9 cellular contexts compared by ENCODE assay signal in genomic region chrX:110317820-110318663, GRCh38. TPM values are rescaled to one million over a fixed set of nuclear protein-coding genes. Genes with fewer than 3 reads are reported as not detected.
A peak's percentile ranks its signal among the peaks of the same experiment; 100 is the strongest.
DNase-seq lines count a peak whose midpoint lies in the region; ATAC-seq, FAIRE-seq and TF ChIP-seq lines count a peak whose summit lies in the region.
"Had no signal": no experiment of that assay in that cellular context is flagged by ENCODE, and none has a peak within 500 bp of the region (broad histone marks: within the 10 kb centered on the region; RNA-seq: fewer than 3 reads in every experiment).

Gene AMMECR1, minus strand, starts transcription at chrX:110318085. Its CDS starts 14 bp downstream, at chrX:110318071.

- H3K36me3 Mint-ChIP-seq in activated CD4-positive, alpha-beta T cell treated with anti-CD3 and anti-CD28 coated beads, Interleukin-2, amount 10 ng/mL, durations not matched to agents 24 days and 14 days (ENCODE audit: low read depth) = no peaks in the 10 kb centered on the region

- H3K4me3 ChIP-seq in BE2C (ENCODE audit: low read depth, low read length) = peak within 1 kb of the TSS; percentile 73
- H3K4me3 ChIP-seq in HepG2 (replicated peaks in 1 of 3; ENCODE audit: insufficient read depth in 1 of 3, low read depth in 2 of 3, low read length in 3 of 3) = peak within 1 kb of the TSS; percentile 72 to 81 (median 73)

- no peaks in the 10 kb centered on the region for H3K9me3 Mint-ChIP-seq in activated CD4-positive, alpha-beta T cell treated with anti-CD3 and anti-CD28 coated beads, Interleukin-2, amount 10 ng/mL, durations not matched to agents 24 days and 14 days

- H3K4me3 Mint-ChIP-seq in activated CD4-positive, alpha-beta T cell treated with anti-CD3 and anti-CD28 coated beads, Interleukin-2, amount 10 ng/mL, durations not matched to agents 24 days and 14 days = peak within 1 kb of the TSS; percentile 97

- H3K36me3 ChIP-seq in BE2C (peaks cover 4% of the 10 kb centered on the region; the same call in 1 of the 2 replicates), HepG2 (replicated peaks in 1 of 2; ENCODE audit: control insufficient read depth in 1 of 2, insufficient read depth in 2 of 2, low read length in 2 of 2) (no peaks in the 10 kb centered on the region)

- H3K27me3 Mint-ChIP-seq in activated CD4-positive, alpha-beta T cell treated with anti-CD3 and anti-CD28 coated beads, Interleukin-2, amount 10 ng/mL, durations not matched to agents 24 days and 14 days = peaks cover 5% of the 10 kb centered on the region

- H3K27me3 ChIP-seq in BE2C (no peaks in the 10 kb centered on the region), HepG2 (ENCODE audit: control insufficient read depth in 1 of 2, insufficient read depth in 2 of 2, low read length in 2 of 2) (no peaks in the 10 kb centered on the region)

- peak within 1 kb of the TSS; percentile 97 for H3K27ac Mint-ChIP-seq in activated CD4-positive, alpha-beta T cell treated with anti-CD3 and anti-CD28 coated beads, Interleukin-2, amount 10 ng/mL, durations not matched to agents 24 days and 14 days

- no peak for FAIRE-seq in HepG2 (lab: Jason Lieb, UNC)
- FAIRE-seq: TTC549 had no signal

- POLR2A ChIA-PET in HepG2 (lab: Yijun Ruan, JAX) = interaction anchor here (0.6 to 1.4 kb wide), 5 partner anchors 13 to 101 kb away, joined by 3 read pairs; no protein-coding TSS in a partner anchor

- H3K4me1 ChIP-seq in BE2C = no peaks in the 10 kb centered on the region
- H3K4me1 ChIP-seq in HepG2 (ENCODE audit: insufficient read depth, low read length) = peaks cover 27% of the 10 kb centered on the region

- TSS peak; percentile 83 for BruUV-seq in HepG2 (replicated peaks; lab: Mats Ljungman, UMichigan)

- in situ Hi-C loops in HepG2 (cut with HindIII; ENCODE audit: extremely low pct_ligation_motif_present, low pct_unique_long_range_greater_than_20kb) = no loop called here

- peak within 1 kb of the TSS; percentile 73 for H3K27ac ChIP-seq in HepG2 (ENCODE audit: extremely low read length, insufficient read depth, low read length)

- intact Hi-C loops in activated CD4-positive, alpha-beta T cell treated with anti-CD3 and anti-CD28 coated beads, Interleukin-2, amount 10 ng/mL, durations not matched to agents 24 days and 14 days (cut with micrococcal nuclease) = loop anchor here (5.0 to 10.0 kb wide), 4 partner anchors 94 to 783 kb away; partner anchors contain the start of gene NXT2
- intact Hi-C loops in HepG2 (cut with micrococcal nuclease; ENCODE audit: unreplicated experiment) = no loop called here

- TF ChIP-seq RAD21 in HepG2 (CRISPR knock-in tag; IDR thresholded peaks at IDR 0.05) = no peak

- H3K79me2 ChIP-seq in HepG2 (ENCODE audit: insufficient read depth, low read length) = peaks cover 18% of the 10 kb centered on the region

- TF ChIP-seq POLR2A in HepG2 (IDR thresholded peaks at IDR 0.05; ENCODE audit: insufficient read depth in 1 of 2, low read depth in 2 of 2, low read length in 2 of 2) = peak; percentile 71; a peak in 3 of 4 replicates

- TF ChIP-seq CTCF in BE2C (IDR thresholded peaks at IDR 0.05; ENCODE audit: low read depth, low read length) = no peak
- 0 out of 2 replicates have a peak, but pooled peaks have one; percentile 9 for TF ChIP-seq CTCF in HepG2 (CRISPR knock-in tag; IDR thresholded peaks at IDR 0.05)

- no peak for TF ChIP-seq EP300 in HepG2 (IDR thresholded peaks at IDR 0.05; ENCODE audit: low read depth in 2 of 2, low read length in 2 of 2)
- no peak for TF ChIP-seq EP300 in HepG2 (CRISPR knock-in tag; IDR thresholded peaks at IDR 0.05; ENCODE audit: borderline replicate concordance)

- H3K9me3 ChIP-seq in BE2C = no peaks in the 10 kb centered on the region
- no peaks in the 10 kb centered on the region for H3K9me3 ChIP-seq in HepG2 (ENCODE audit: low read length)

- no peaks in the 10 kb centered on the region for H4K20me1 ChIP-seq in HepG2 (ENCODE audit: insufficient read depth, low read length)

- H3K4me1 Mint-ChIP-seq in activated CD4-positive, alpha-beta T cell treated with anti-CD3 and anti-CD28 coated beads, Interleukin-2, amount 10 ng/mL, durations not matched to agents 24 days and 14 days = peaks cover 14% of the 10 kb centered on the region

- CTCF ChIA-PET in HepG2 (lab: Yijun Ruan, JAX; ENCODE audit: low intra/inter-chr PET ratio, low total read pairs) = no interaction called here

- peak; percentile 82 for DNase-seq in BE2C
- DNase-seq in GM19240 (ENCODE audit: insufficient read length, low spot score) = peak; percentile 25
- DNase-seq in NCI-H524 (lab: John Stamatoyannopoulos, UW) = peak; percentile 58 to 84
- DNase-seq in activated CD4-positive, alpha-beta T cell treated with anti-CD3 and anti-CD28 coated beads, Interleukin-2, amount 10 ng/mL, durations not matched to agents 24 days and 14 days = peak; percentile 93
- peak; percentile 4 for DNase-seq in cortex of kidney (lab: John Stamatoyannopoulos, UW)
- DNase-seq in HepG2 (ENCODE audit: low spot score) = peak; percentile 44
- DNase-seq in stimulated activated CD4-positive, alpha-beta T cell treated with anti-CD3 and anti-CD28 coated beads, Interleukin-2, amount 100 ng/mL, for 4 hours (ENCODE audit: low read depth) = peak; percentile 70

- H3K4me2 ChIP-seq in HepG2 (ENCODE audit: low read depth, low read length) = peak within 1 kb of the TSS; percentile 82

- ATAC-seq in HG03442 (IDR thresholded peaks at IDR 0.05; ENCODE audit: unreplicated experiment) (peak; percentile 75), HepG2 (peak; percentile 87)

- peak within 1 kb of the TSS; percentile 83 for H3K9ac ChIP-seq in HepG2 (ENCODE audit: insufficient read depth, low read depth, low read length)

- under 1% methylated on average over 9 of the region's 78 CpGs for WGBS in HepG2 (ENCODE audit: low lambda C conversion rate)

- H2AFZ ChIP-seq in HepG2 (ENCODE audit: low read length) = peak within 1 kb of the TSS; percentile 86

TF ChIP-seq in HepG2, 621 proteins besides CTCF, POLR2A, EP300 and RAD21 (continues in another document):
- no peak for TF ChIP-seq ZNF367 (CRISPR knock-in tag; IDR thresholded peaks at IDR 0.05; ENCODE audit: borderline replicate concordance)
- peak; percentile 60; the same call in 1 of the 2 replicates for TF ChIP-seq UBTF (CRISPR knock-in tag; IDR thresholded peaks at IDR 0.05)
- no peak for TF ChIP-seq GABPA (IDR thresholded peaks at IDR 0.05; ENCODE audit: low read depth, low read length)
- no peak for TF ChIP-seq GABPA (CRISPR knock-in tag; IDR thresholded peaks at IDR 0.05; ENCODE audit: low read depth)
- TF ChIP-seq DNMT3B (CRISPR knock-in tag; conservative IDR thresholded peaks at IDR 0.05) = no peak
- TF ChIP-seq ZNF362 (CRISPR knock-in tag; IDR thresholded peaks at IDR 0.05; ENCODE audit: borderline replicate concordance) = no peak

RNA-seq across cellular contexts. Expression of gene AMMECR1, which starts in this region (rescaled TPM):
- polyA plus RNA-seq in BE2C (2012; ENCODE audit: insufficient read depth, insufficient read length, low read depth) = 6.8 TPM
- 12.2 and 15.0 TPM in 2 replicates for total RNA-seq in activated CD4-positive, alpha-beta T cell treated with anti-CD3 and anti-CD28 coated beads, Interleukin-2, amount 10 ng/mL, durations not matched to agents 24 days and 14 days
- total RNA-seq in HepG2 (2016; rRNA removed; fragmentation: Illumina TruSeq; extraction: Trizol) = 7.5 and 8.6 TPM in 2 replicates
- total RNA-seq in HepG2 (2016; cell fraction: cytosol; rRNA removed; fragmentation: Illumina TruSeq; extraction: Trizol; ENCODE audit: low read depth) = 1.1 and 1.5 TPM in 2 replicates
- 7.4 and 9.7 TPM in 2 replicates for total RNA-seq in HepG2 (2016; cell fraction: insoluble cytoplasmic fraction; rRNA removed; fragmentation: Illumina TruSeq; extraction: Trizol)
- 3.4 and 4.0 TPM in 2 replicates for total RNA-seq in HepG2 (2016; cell fraction: membrane; rRNA removed; fragmentation: Illumina TruSeq; extraction: Trizol)
- 8.1 and 9.4 TPM in 2 replicates for total RNA-seq in HepG2 (2016; cell fraction: nucleus; rRNA removed; fragmentation: Illumina TruSeq; extraction: Trizol)
- polyA plus RNA-seq in HepG2 (2011; rRNA removed) = 1.8 and 3.1 TPM in 2 replicates
- 1.2 and 1.6 TPM in 2 replicates for polyA plus RNA-seq in HepG2 (2011; cell fraction: cytosol; rRNA removed)
- polyA plus RNA-seq in HepG2 (2011; cell fraction: nucleus; rRNA removed) = 1.7 and 2.0 TPM in 2 replicates
- 1.7 and 2.6 TPM in 2 replicates for polyA plus RNA-seq in HepG2 (2012)
- polyA plus RNA-seq in HepG2 (2016; cell fraction: cytosol; fragmentation: Illumina TruSeq; extraction: Trizol; ENCODE audit: low read depth) = 1.0 and 1.4 TPM in 2 replicates
- 9.1 and 9.4 TPM in 2 replicates for polyA plus RNA-seq in HepG2 (2016; cell fraction: insoluble cytoplasmic fraction; fragmentation: Illumina TruSeq; extraction: Trizol; ENCODE audit: low read depth)
- 2.3 and 2.6 TPM in 2 replicates for polyA plus RNA-seq in HepG2 (2016; cell fraction: membrane; fragmentation: Illumina TruSeq; extraction: Trizol; ENCODE audit: low read depth)
- 6.1 and 6.2 TPM in 2 replicates for polyA plus RNA-seq in HepG2 (2016; cell fraction: nucleus; fragmentation: Illumina TruSeq; extraction: Trizol; ENCODE audit: insufficient read depth, low read depth)
- polyA minus RNA-seq in HepG2 (2011; rRNA and poly(A)+ RNA removed; ENCODE audit: low replicate concordance) = 6.0 and 12.4 TPM in 2 replicates
- polyA minus RNA-seq in HepG2 (2011; cell fraction: cytosol; rRNA and poly(A)+ RNA removed) = 1.5 and 1.9 TPM in 2 replicates
- 10.1 and 13.5 TPM in 2 replicates for polyA minus RNA-seq in HepG2 (2011; cell fraction: nucleus; rRNA and poly(A)+ RNA removed)

Comparison
In these comparisons a context has a peak if more than half of its experiments do, and no peak if none do; other contexts are left out.
1. Peak in every context shown above with its lines: DNase-seq, ATAC-seq, H3K4me3 ChIP-seq and H3K27ac ChIP-seq.
2. DNase-seq: peak in every context shown above with its lines; median percentile 93 in activated CD4-positive, alpha-beta T cell treated with anti-CD3 and anti-CD28 coated beads, Interleukin-2, amount 10 ng/mL, durations not matched to agents 24 days and 14 days; 82 in BE2C; 71 in NCI-H524; 70 in stimulated activated CD4-positive, alpha-beta T cell treated with anti-CD3 and anti-CD28 coated beads, Interleukin-2, amount 100 ng/mL, for 4 hours; 44 in HepG2; 25 in GM19240; 4 in cortex of kidney.